ENCODE assay signal across 19 cellular contexts in genomic region chr17:9671559-9671958, GRCh38.
"Had no signal": no experiment of that assay in that cellular context is flagged by ENCODE, and none has a peak within 500 bp of the region (broad histone marks: within the 10 kb centered on the region; RNA-seq: fewer than 3 reads in every experiment).

No MANE protein-coding gene starts in this region.

- DNase-seq: effector memory CD8-positive, alpha-beta T cell; esophagus squamous epithelium; foreskin fibroblast; islet precursor cell; left ventricle myocardium inferior; lower lobe of right lung; occipital lobe; pancreas; right lobe of liver; stimulated activated naive CD4-positive, alpha-beta T cell; tibial artery had no signal

- H3K4me3 Mint-ChIP-seq: dendritic cell treated with granulocyte-macrophage colony-stimulating factor and Interleukin-4, amounts not matched to agents 40 ng/mL and 50 ng/mL, for 4 days; effector memory CD8-positive, alpha-beta T cell; memory B cell; mesothelial cell of epicardium; natural killer cell treated with Interleukin-12 subunit alpha and Interleukin-12 subunit beta and Interleukin-15 and Interleukin-18, amount 100 ng/mL, for 72 hours had no signal

- H3K4me1 ChIP-seq: gastroesophageal sphincter, left ventricle myocardium inferior, lower lobe of right lung, pancreas, right lobe of liver, tibial artery had no signal

- H3K27me3 ChIP-seq: esophagus squamous epithelium, pancreas, right lobe of liver, suprapubic skin had no signal

- H3K36me3 ChIP-seq: gastroesophageal sphincter, left ventricle myocardium inferior, lower lobe of right lung, pancreas, right lobe of liver, suprapubic skin, tibial artery had no signal

- H3K36me3 Mint-ChIP-seq: memory B cell; natural killer cell treated with Interleukin-12 subunit alpha and Interleukin-12 subunit beta and Interleukin-15 and Interleukin-18, amount 100 ng/mL, for 72 hours had no signal

- H3K4me1 Mint-ChIP-seq: memory B cell had no signal

- H3K9me3 ChIP-seq: esophagus squamous epithelium, gastroesophageal sphincter, left ventricle myocardium inferior, lower lobe of right lung, pancreas, right lobe of liver, suprapubic skin, tibial artery had no signal

- H3K9me3 Mint-ChIP-seq: dendritic cell treated with granulocyte-macrophage colony-stimulating factor and Interleukin-4, amounts not matched to agents 40 ng/mL and 50 ng/mL, for 4 days; effector memory CD8-positive, alpha-beta T cell; memory B cell; mesothelial cell of epicardium; natural killer cell treated with Interleukin-12 subunit alpha and Interleukin-12 subunit beta and Interleukin-15 and Interleukin-18, amount 100 ng/mL, for 72 hours had no signal

- H3K27me3 Mint-ChIP-seq: progenitor cell of endocrine pancreas had no signal

- H3K4me3 ChIP-seq: esophagus squamous epithelium, gastroesophageal sphincter, left ventricle myocardium inferior, lower lobe of right lung, pancreas, right lobe of liver, skin epidermis, suprapubic skin, tibial artery had no signal

- H3K27ac ChIP-seq: esophagus squamous epithelium, gastroesophageal sphincter, left ventricle myocardium inferior, lower lobe of right lung, pancreas, right lobe of liver, skin epidermis, suprapubic skin, tibial artery had no signal

- ATAC-seq: effector memory CD8-positive, alpha-beta T cell; gastroesophageal sphincter; lower lobe of right lung; natural killer cell treated with Interleukin-12 subunit alpha and Interleukin-12 subunit beta and Interleukin-15 and Interleukin-18, amount 100 ng/mL, for 72 hours; pancreas; right lobe of liver had no signal

- H3K27ac Mint-ChIP-seq: dendritic cell treated with granulocyte-macrophage colony-stimulating factor and Interleukin-4, amounts not matched to agents 40 ng/mL and 50 ng/mL, for 4 days; effector memory CD8-positive, alpha-beta T cell; memory B cell; mesothelial cell of epicardium; natural killer cell treated with Interleukin-12 subunit alpha and Interleukin-12 subunit beta and Interleukin-15 and Interleukin-18, amount 100 ng/mL, for 72 hours; progenitor cell of endocrine pancreas had no signal
